27 cellular contexts compared by ENCODE assay signal in genomic region chr7:118696879-118697278, GRCh38.
"Had no signal": no experiment of that assay in that cellular context is flagged by ENCODE, and none has a peak within 500 bp of the region (broad histone marks: within the 10 kb centered on the region; RNA-seq: fewer than 3 reads in every experiment).

No MANE protein-coding gene starts in this region.

- H3K27me3 ChIP-seq: heart left ventricle, suprapubic skin, tibial artery, upper lobe of right lung had no signal

- ATAC-seq: effector memory CD8-positive, alpha-beta T cell; esophagus mucosa; heart left ventricle; left lobe of liver; lower lobe of right lung; natural killer cell treated with Interleukin-12 subunit alpha and Interleukin-12 subunit beta and Interleukin-15 and Interleukin-18, amount 100 ng/mL, for 72 hours; right cardiac atrium; upper lobe of right lung had no signal

- H3K4me1 ChIP-seq: heart left ventricle, lower lobe of right lung, suprapubic skin, upper lobe of right lung had no signal

- H3K27ac ChIP-seq: heart left ventricle, lower lobe of right lung, suprapubic skin, tibial artery, upper lobe of right lung had no signal

- H3K4me3 ChIP-seq: heart left ventricle, lower lobe of right lung, suprapubic skin, tibial artery, upper lobe of right lung had no signal

- H3K9me3 ChIP-seq: heart left ventricle, lower lobe of right lung, suprapubic skin, tibial artery, upper lobe of right lung had no signal

- H3K36me3 ChIP-seq: heart left ventricle, lower lobe of right lung, suprapubic skin, tibial artery, upper lobe of right lung had no signal

- DNase-seq: activated CD4-positive, alpha-beta memory T cell treated with anti-CD3 and anti-CD28 coated beads for 36 hours; activated CD4-positive, alpha-beta T cell treated with anti-CD3 and anti-CD28 coated beads, Interleukin-2, amount 10 ng/mL, durations not matched to agents 24 days and 14 days; activated CD4-positive, CD25-positive, alpha-beta regulatory T cell treated with anti-CD3 and anti-CD28 coated beads, Interleukin-2, amount 50 U/mL, for 72 hours; activated CD8-positive, alpha-beta memory T cell treated with anti-CD3 and anti-CD28 coated beads, Interleukin-2, amount 50 U/mL, for 48 hours; activated gamma-delta T cell; activated naive CD4-positive, alpha-beta T cell treated with anti-CD3 and anti-CD28 coated beads, Interleukin-2, amount 50 U/mL, for 16 hours; activated T-cell treated with anti-CD3 and anti-CD28 coated beads, Interleukin-2, amount 50 U/mL, for 24 hours; amniotic stem cell; caudate nucleus; cortex of kidney; effector memory CD8-positive, alpha-beta T cell; foreskin fibroblast; lower lobe of right lung; mesenchymal stem cell; posterior cingulate gyrus; right cardiac atrium; stimulated activated CD4-positive, alpha-beta T cell treated with anti-CD3 and anti-CD28 coated beads, Interleukin-15, amount 100 ng/mL, for 24 hours; stimulated activated CD4-positive, alpha-beta T cell treated with anti-CD3 and anti-CD28 coated beads, Interleukin-2, amount 100 ng/mL, for 24 hours; stimulated activated naive CD4-positive, alpha-beta T cell; T1000; tibial artery; upper lobe of right lung had no signal
